1 cellular context compared by ENCODE assay signal in the genomic region with DNA sequence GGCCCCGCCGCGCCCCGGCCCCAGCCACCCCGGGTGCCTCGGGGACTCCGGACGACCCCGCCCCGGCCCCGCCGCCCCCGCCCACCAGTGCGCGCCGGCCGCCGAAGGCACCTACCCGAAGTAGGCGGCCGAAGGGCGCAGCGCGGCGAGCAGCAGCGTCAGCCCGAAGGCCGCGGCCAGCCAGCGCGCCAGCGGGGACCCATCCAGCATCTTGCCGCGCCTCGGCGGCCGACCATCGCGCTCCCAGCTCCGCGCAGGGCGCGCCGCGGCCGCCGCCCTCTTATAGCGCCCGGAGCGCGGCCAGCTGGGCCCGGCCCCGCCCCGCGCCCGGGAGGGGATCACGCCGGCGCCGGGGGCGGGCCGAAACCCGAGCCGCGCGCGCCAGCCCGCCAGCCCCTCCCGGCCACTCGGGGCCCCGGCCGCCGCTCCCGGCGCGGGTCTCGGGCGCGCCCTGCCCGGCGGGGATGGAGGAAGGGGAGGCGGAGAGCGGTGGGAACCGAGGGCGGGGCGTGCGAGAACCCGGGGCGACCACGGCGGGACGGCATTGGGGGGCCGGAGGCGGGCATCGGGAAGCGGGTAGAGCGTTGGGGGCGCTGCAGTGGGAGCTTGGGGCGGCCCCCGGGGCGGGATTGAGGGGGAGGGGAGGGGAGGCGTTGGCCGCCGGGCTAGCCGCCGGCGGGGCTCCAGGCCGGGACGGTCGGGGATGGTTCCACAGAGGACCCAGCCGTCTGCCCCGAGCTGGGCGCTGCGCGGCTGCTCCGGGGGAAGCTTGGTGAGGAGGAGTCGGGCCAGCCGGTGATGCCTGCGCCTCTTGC.
A peak's percentile ranks its signal among the peaks of the same experiment; 100 is the strongest.
TF ChIP-seq lines count a peak whose summit lies in the region.

A gene with protein sequence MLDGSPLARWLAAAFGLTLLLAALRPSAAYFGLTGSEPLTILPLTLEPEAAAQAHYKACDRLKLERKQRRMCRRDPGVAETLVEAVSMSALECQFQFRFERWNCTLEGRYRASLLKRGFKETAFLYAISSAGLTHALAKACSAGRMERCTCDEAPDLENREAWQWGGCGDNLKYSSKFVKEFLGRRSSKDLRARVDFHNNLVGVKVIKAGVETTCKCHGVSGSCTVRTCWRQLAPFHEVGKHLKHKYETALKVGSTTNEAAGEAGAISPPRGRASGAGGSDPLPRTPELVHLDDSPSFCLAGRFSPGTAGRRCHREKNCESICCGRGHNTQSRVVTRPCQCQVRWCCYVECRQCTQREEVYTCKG (minus strand): TSS at position 255 of the 815 bp plus-strand sequence. CDS start 45 bp downstream, at position 210.

TF ChIP-seq in HEK293, 187 proteins besides CTCF, POLR2A, EP300 and RAD21 (continued from another document and continues in another):
- TF ChIP-seq ZXDB (tag by site-specific recombination; IDR thresholded peaks at IDR 0.05), result 0 out of 2 replicates have a peak, but pooled peaks have one; percentile 27
- no peak for TF ChIP-seq ZNF292 (tag by site-specific recombination; IDR thresholded peaks at IDR 0.05; ENCODE audit: borderline replicate concordance, low read depth)
- TF ChIP-seq ZNF19 (tag by site-specific recombination; IDR thresholded peaks at IDR 0.05; ENCODE audit: low read depth), result no peak
- no peak for TF ChIP-seq ZNF362 (tag by site-specific recombination; IDR thresholded peaks at IDR 0.05)
- TF ChIP-seq ZNF571 (tag by site-specific recombination; IDR thresholded peaks at IDR 0.05), result no peak
- no peak for TF ChIP-seq SALL2 (tag by site-specific recombination; IDR thresholded peaks at IDR 0.05; ENCODE audit: borderline replicate concordance)
- no peak for TF ChIP-seq BCL6B (tag by site-specific recombination; IDR thresholded peaks at IDR 0.05)
- TF ChIP-seq, protein P1, sequence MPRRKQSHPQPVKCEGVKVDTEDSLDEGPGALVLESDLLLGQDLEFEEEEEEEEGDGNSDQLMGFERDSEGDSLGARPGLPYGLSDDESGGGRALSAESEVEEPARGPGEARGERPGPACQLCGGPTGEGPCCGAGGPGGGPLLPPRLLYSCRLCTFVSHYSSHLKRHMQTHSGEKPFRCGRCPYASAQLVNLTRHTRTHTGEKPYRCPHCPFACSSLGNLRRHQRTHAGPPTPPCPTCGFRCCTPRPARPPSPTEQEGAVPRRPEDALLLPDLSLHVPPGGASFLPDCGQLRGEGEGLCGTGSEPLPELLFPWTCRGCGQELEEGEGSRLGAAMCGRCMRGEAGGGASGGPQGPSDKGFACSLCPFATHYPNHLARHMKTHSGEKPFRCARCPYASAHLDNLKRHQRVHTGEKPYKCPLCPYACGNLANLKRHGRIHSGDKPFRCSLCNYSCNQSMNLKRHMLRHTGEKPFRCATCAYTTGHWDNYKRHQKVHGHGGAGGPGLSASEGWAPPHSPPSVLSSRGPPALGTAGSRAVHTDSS (tag by site-specific recombination; IDR thresholded peaks at IDR 0.05), result no peak
- no peak for TF ChIP-seq ZNF664 (tag by site-specific recombination; IDR thresholded peaks at IDR 0.05)
- TF ChIP-seq, protein P2, sequence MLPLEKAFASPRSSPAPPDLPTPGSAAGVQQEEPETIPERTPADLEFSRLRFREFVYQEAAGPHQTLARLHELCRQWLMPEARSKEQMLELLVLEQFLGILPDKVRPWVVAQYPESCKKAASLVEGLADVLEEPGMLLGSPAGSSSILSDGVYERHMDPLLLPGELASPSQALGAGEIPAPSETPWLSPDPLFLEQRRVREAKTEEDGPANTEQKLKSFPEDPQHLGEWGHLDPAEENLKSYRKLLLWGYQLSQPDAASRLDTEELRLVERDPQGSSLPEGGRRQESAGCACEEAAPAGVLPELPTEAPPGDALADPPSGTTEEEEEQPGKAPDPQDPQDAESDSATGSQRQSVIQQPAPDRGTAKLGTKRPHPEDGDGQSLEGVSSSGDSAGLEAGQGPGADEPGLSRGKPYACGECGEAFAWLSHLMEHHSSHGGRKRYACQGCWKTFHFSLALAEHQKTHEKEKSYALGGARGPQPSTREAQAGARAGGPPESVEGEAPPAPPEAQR (tag by site-specific recombination; IDR thresholded peaks at IDR 0.05), result no peak
- TF ChIP-seq REPIN1 (tag by site-specific recombination; IDR thresholded peaks at IDR 0.05; ENCODE audit: low read depth), result no peak
- TF ChIP-seq ZNF654 (tag by site-specific recombination; IDR thresholded peaks at IDR 0.05; ENCODE audit: low read depth), result no peak
- TF ChIP-seq ZNF184 (tag by site-specific recombination; IDR thresholded peaks at IDR 0.05), result no peak
- peak; percentile 80 for TF ChIP-seq ZIC2 (tag by site-specific recombination; IDR thresholded peaks at IDR 0.05)
- no peak for TF ChIP-seq ZNF121 (tag by site-specific recombination; IDR thresholded peaks at IDR 0.05)
- TF ChIP-seq ZNF324 (tag by site-specific recombination; IDR thresholded peaks at IDR 0.05), result no peak
- no peak for TF ChIP-seq ZNF558 (tag by site-specific recombination; IDR thresholded peaks at IDR 0.05)
- no peak for TF ChIP-seq ZNF274 (IDR thresholded peaks at IDR 0.05; ENCODE audit: low read length)
- no peak for TF ChIP-seq ZNF274 (tag by site-specific recombination; IDR thresholded peaks at IDR 0.05; ENCODE audit: borderline replicate concordance)
- TF ChIP-seq ZNF140 (tag by site-specific recombination; IDR thresholded peaks at IDR 0.05), result no peak
- TF ChIP-seq, protein P3, sequence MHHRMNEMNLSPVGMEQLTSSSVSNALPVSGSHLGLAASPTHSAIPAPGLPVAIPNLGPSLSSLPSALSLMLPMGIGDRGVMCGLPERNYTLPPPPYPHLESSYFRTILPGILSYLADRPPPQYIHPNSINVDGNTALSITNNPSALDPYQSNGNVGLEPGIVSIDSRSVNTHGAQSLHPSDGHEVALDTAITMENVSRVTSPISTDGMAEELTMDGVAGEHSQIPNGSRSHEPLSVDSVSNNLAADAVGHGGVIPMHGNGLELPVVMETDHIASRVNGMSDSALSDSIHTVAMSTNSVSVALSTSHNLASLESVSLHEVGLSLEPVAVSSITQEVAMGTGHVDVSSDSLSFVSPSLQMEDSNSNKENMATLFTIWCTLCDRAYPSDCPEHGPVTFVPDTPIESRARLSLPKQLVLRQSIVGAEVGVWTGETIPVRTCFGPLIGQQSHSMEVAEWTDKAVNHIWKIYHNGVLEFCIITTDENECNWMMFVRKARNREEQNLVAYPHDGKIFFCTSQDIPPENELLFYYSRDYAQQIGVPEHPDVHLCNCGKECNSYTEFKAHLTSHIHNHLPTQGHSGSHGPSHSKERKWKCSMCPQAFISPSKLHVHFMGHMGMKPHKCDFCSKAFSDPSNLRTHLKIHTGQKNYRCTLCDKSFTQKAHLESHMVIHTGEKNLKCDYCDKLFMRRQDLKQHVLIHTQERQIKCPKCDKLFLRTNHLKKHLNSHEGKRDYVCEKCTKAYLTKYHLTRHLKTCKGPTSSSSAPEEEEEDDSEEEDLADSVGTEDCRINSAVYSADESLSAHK (tag by site-specific recombination; IDR thresholded peaks at IDR 0.05), result no peak
- TF ChIP-seq ZNF529 (tag by site-specific recombination; IDR thresholded peaks at IDR 0.05; ENCODE audit: insufficient replicate concordance), result no peak
- TF ChIP-seq, protein P4, sequence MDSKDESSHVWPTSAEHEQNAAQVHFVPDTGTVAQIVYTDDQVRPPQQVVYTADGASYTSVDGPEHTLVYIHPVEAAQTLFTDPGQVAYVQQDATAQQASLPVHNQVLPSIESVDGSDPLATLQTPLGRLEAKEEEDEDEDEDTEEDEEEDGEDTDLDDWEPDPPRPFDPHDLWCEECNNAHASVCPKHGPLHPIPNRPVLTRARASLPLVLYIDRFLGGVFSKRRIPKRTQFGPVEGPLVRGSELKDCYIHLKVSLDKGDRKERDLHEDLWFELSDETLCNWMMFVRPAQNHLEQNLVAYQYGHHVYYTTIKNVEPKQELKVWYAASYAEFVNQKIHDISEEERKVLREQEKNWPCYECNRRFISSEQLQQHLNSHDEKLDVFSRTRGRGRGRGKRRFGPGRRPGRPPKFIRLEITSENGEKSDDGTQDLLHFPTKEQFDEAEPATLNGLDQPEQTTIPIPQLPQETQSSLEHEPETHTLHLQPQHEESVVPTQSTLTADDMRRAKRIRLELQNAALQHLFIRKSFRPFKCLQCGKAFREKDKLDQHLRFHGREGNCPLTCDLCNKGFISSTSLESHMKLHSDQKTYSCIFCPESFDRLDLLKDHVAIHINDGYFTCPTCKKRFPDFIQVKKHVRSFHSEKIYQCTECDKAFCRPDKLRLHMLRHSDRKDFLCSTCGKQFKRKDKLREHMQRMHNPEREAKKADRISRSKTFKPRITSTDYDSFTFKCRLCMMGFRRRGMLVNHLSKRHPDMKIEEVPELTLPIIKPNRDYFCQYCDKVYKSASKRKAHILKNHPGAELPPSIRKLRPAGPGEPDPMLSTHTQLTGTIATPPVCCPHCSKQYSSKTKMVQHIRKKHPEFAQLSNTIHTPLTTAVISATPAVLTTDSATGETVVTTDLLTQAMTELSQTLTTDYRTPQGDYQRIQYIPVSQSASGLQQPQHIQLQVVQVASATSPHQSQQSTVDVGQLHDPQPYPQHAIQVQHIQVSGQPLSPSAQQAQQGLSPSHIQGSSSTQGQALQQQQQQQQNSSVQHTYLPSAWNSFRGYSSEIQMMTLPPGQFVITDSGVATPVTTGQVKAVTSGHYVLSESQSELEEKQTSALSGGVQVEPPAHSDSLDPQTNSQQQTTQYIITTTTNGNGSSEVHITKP (tag by site-specific recombination; IDR thresholded peaks at IDR 0.05), result 0 out of 2 replicates have a peak, but pooled peaks have one; percentile 27
- no peak; the same call in 1 of the 2 replicates for TF ChIP-seq ZNF133 (tag by site-specific recombination; IDR thresholded peaks at IDR 0.05)
- TF ChIP-seq YY2 (tag by site-specific recombination; IDR thresholded peaks at IDR 0.05), result no peak
- no peak for TF ChIP-seq ZNF24 (tag by site-specific recombination; IDR thresholded peaks at IDR 0.05)
- TF ChIP-seq, protein P5, sequence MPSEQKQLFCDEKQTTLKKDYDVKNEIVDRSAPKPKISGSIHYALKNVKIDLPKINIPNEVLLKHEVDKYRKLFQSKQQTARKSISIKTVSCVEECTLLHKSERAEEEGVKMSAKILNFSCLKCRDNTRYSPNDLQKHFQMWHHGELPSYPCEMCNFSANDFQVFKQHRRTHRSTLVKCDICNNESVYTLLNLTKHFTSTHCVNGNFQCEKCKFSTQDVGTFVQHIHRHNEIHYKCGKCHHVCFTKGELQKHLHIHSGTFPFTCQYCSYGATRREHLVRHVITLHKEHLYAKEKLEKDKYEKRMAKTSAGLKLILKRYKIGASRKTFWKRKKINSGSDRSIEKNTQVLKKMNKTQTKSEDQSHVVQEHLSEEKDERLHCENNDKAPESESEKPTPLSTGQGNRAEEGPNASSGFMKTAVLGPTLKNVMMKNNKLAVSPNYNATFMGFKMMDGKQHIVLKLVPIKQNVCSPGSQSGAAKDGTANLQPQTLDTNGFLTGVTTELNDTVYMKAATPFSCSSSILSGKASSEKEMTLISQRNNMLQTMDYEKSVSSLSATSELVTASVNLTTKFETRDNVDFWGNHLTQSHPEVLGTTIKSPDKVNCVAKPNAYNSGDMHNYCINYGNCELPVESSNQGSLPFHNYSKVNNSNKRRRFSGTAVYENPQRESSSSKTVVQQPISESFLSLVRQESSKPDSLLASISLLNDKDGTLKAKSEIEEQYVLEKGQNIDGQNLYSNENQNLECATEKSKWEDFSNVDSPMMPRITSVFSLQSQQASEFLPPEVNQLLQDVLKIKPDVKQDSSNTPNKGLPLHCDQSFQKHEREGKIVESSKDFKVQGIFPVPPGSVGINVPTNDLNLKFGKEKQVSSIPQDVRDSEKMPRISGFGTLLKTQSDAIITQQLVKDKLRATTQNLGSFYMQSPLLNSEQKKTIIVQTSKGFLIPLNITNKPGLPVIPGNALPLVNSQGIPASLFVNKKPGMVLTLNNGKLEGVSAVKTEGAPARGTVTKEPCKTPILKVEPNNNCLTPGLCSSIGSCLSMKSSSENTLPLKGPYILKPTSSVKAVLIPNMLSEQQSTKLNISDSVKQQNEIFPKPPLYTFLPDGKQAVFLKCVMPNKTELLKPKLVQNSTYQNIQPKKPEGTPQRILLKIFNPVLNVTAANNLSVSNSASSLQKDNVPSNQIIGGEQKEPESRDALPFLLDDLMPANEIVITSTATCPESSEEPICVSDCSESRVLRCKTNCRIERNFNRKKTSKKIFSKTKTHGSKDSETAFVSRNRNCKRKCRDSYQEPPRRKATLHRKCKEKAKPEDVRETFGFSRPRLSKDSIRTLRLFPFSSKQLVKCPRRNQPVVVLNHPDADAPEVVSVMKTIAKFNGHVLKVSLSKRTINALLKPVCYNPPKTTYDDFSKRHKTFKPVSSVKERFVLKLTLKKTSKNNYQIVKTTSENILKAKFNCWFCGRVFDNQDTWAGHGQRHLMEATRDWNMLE (tag by site-specific recombination; conservative IDR thresholded peaks at IDR 0.05; ENCODE audit: low read depth), result no peak
- TF ChIP-seq SP3 (tag by site-specific recombination; IDR thresholded peaks at IDR 0.05), result peak; percentile 85
- no peak for TF ChIP-seq ZNF169 (tag by site-specific recombination; IDR thresholded peaks at IDR 0.05)
- TF ChIP-seq ZEB2 (tag by site-specific recombination; IDR thresholded peaks at IDR 0.05), result peak; percentile 48; the same call in 1 of the 2 replicates
- peak; percentile 52; the same call in 1 of the 2 replicates for TF ChIP-seq GLIS1 (tag by site-specific recombination; IDR thresholded peaks at IDR 0.05)
- no peak for TF ChIP-seq ZNF560 (tag by site-specific recombination; IDR thresholded peaks at IDR 0.05; ENCODE audit: borderline replicate concordance)
- TF ChIP-seq GLI4 (tag by site-specific recombination; IDR thresholded peaks at IDR 0.05), result no peak
- TF ChIP-seq SETDB1 (IDR thresholded peaks at IDR 0.05; ENCODE audit: insufficient read length, low read length), result no peak
- TF ChIP-seq ZNF341 (tag by site-specific recombination; IDR thresholded peaks at IDR 0.05; ENCODE audit: low read depth), result peak; percentile 54
